Comparison of ENCODE assay signal across 17 cellular contexts in the genomic region with DNA sequence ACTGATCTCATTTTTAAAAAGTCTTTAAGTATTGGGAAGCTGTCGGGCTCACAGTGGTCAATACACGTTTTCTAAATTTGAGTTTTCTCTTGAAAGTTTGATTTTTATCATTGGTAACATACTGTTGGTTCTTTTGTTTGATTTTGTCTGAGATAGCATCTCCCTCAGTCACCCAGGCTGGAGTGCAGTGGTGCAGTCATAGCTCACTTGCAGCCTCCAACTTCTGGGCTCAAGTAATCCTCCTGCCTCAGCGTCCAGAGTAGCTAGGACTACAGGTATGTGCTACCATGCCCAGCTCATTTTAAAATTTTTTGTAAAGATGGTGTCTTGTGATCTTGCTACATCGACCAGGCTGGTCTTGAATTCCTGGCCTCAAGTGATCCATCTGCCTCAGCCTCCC.
"Had no signal": no experiment of that assay in that cellular context is flagged by ENCODE, and none has a peak within 500 bp of the region (broad histone marks: within the 10 kb centered on the region; RNA-seq: fewer than 3 reads in every experiment).

No MANE protein-coding gene starts in this region.

- H3K4me3 ChIP-seq: gastroesophageal sphincter, sigmoid colon, smooth muscle cell, upper lobe of left lung had no signal

- H3K9me3 Mint-ChIP-seq: activated CD4-positive, alpha-beta memory T cell treated with anti-CD3 and anti-CD28 coated beads for 36 hours; mesothelial cell of epicardium had no signal

- H3K4me2 ChIP-seq: smooth muscle cell had no signal

- H3K9me3 ChIP-seq: gastroesophageal sphincter, sigmoid colon, upper lobe of left lung had no signal

- ATAC-seq: gastroesophageal sphincter; left ventricle myocardium superior; stimulated activated naive CD8-positive, alpha-beta T cell treated with anti-CD3 and anti-CD28 coated beads, Interleukin-15, Interleukin-2, amounts not matched to agents 100 U/mL and 50 U/mL, for 24 hours had no signal

- H3K4me1 Mint-ChIP-seq: mesothelial cell of epicardium had no signal

- H3K4me3 Mint-ChIP-seq: activated CD4-positive, alpha-beta memory T cell treated with anti-CD3 and anti-CD28 coated beads for 36 hours; mesothelial cell of epicardium had no signal

- H3K27ac Mint-ChIP-seq: activated CD4-positive, alpha-beta memory T cell treated with anti-CD3 and anti-CD28 coated beads for 36 hours; mesothelial cell of epicardium had no signal

- H3K27me3 Mint-ChIP-seq: activated CD4-positive, alpha-beta memory T cell treated with anti-CD3 and anti-CD28 coated beads for 36 hours had no signal

- DNase-seq: activated CD4-positive, alpha-beta memory T cell treated with anti-CD3 and anti-CD28 coated beads for 36 hours; activated CD4-positive, alpha-beta T cell treated with anti-CD3 and anti-CD28 coated beads for 48 hours; activated CD4-positive, CD25-positive, alpha-beta regulatory T cell; cortex of kidney; hypothalamus; left ventricle myocardium superior; mammary epithelial cell; occipital lobe; sigmoid colon; stimulated activated CD4-positive, alpha-beta T cell treated with anti-CD3 and anti-CD28 coated beads, Interleukin-15, amount 100 ng/mL, for 24 hours; stimulated activated CD8-positive, alpha-beta memory T cell treated with anti-CD3 and anti-CD28 coated beads, Interleukin-4, amount 100 ng/mL, for 48 hours; stimulated activated naive CD8-positive, alpha-beta T cell treated with anti-CD3 and anti-CD28 coated beads, Interleukin-15, Interleukin-2, amounts not matched to agents 100 U/mL and 50 U/mL, for 24 hours; upper lobe of left lung had no signal

- H3K27me3 ChIP-seq: gastroesophageal sphincter, sigmoid colon, upper lobe of left lung had no signal

- H3K27ac ChIP-seq: epithelial cell of prostate, gastroesophageal sphincter, sigmoid colon, upper lobe of left lung had no signal
